Comparison of ENCODE assay signal across 8 cellular contexts in genomic region chr1:54810144-54810942, GRCh38. TPM values are rescaled to one million over a fixed set of nuclear protein-coding genes. Genes with fewer than 3 reads are reported as not detected.
DNase-seq lines count a peak whose midpoint lies in the region; ATAC-seq and TF ChIP-seq lines count a peak whose summit lies in the region.

No MANE protein-coding gene starts in this region.

- H2BK15ac ChIP-seq in IMR-90 (ENCODE audit: low read depth, low read length), result no peak overlapping the region

- no peak overlapping the region for H3K18ac ChIP-seq in IMR-90 (ENCODE audit: low read depth, low read length)

- H2AK5ac ChIP-seq in IMR-90 (ENCODE audit: low read depth, low read length), result no peak overlapping the region

- no peak overlapping the region for H3K4ac ChIP-seq in IMR-90 (ENCODE audit: low read depth, low read length)

- TF ChIP-seq RAD21 in IMR-90 (IDR thresholded peaks at IDR 0.05; ENCODE audit: low read length), result peak; percentile 96

- H3K9me3 Mint-ChIP-seq in CD14-positive monocyte, result peaks cover 0 to 3% (median 0%) of the 10 kb centered on the region in 7 donors

- dilution Hi-C loops in IMR-90 (cut with HindIII; ENCODE audit: low sequenced_read_pairs, unreplicated experiment), result no loop called here

- H3K4me3 ChIP-seq in IMR-90 (ENCODE audit: insufficient read depth, low read depth, low read length) (no peak overlapping the region), Peyer's patch (no peak overlapping the region), osteoblast (ENCODE audit: insufficient read depth, low read length) (no peak overlapping the region), upper lobe of right lung (no peak overlapping the region)

- peak; percentile 63 for TF ChIP-seq CTCF in CD14-positive monocyte (IDR thresholded peaks at IDR 0.05)
- TF ChIP-seq CTCF in IMR-90 (conservative IDR thresholded peaks at IDR 0.05; ENCODE audit: low read depth, low read length), result peak; percentile 94
- TF ChIP-seq CTCF in Peyer's patch (IDR thresholded peaks at IDR 0.05), result peak; percentile 47 to 96 (median 86)
- peak; percentile 93 for TF ChIP-seq CTCF in osteoblast (IDR thresholded peaks at IDR 0.05; ENCODE audit: extremely low read depth, low read depth, low read length)
- TF ChIP-seq CTCF in upper lobe of right lung (IDR thresholded peaks at IDR 0.05), result peak; percentile 77

- intact Hi-C loops in CD14-positive monocyte (cut with micrococcal nuclease) (no loop called here), IMR-90 (cut with micrococcal nuclease) (loop anchor here (2.0 to 10.0 kb wide), 5 partner anchors 138 to 956 kb away; partner anchors contain the start of gene BSND), upper lobe of right lung (cut with DNase I) (no loop called here)

- WGBS in IMR-90 (ENCODE audit: extremely low coverage in 2 of 2, insufficient read length in 1 of 2), 2 experiments, result 41% methylated on average over 8 of the region's 13 CpGs; no CpG with 5 or more reads in 1 of the 2 experiments

- H2BK5ac ChIP-seq in IMR-90 (ENCODE audit: low read depth, low read length, poor library complexity, severe bottlenecking), result no peak overlapping the region

- H3K9me3 ChIP-seq in IMR-90 (ENCODE audit: control insufficient read depth, insufficient read depth, low read length) (no peaks in the 10 kb centered on the region), Peyer's patch (no peaks in the 10 kb centered on the region), osteoblast (ENCODE audit: low read depth, low read length) (no peaks in the 10 kb centered on the region), upper lobe of right lung (no peaks in the 10 kb centered on the region)

- H3K4me3 Mint-ChIP-seq in CD14-positive monocyte, result no peak overlapping the region

- no peak overlapping the region for H2BK20ac ChIP-seq in IMR-90 (ENCODE audit: low read depth, low read length)

- H3K4me2 ChIP-seq in IMR-90 (ENCODE audit: low read depth, low read length), result no peak overlapping the region
- H3K4me2 ChIP-seq in osteoblast (ENCODE audit: insufficient read depth, low read length), result no peak overlapping the region

- H3K56ac ChIP-seq in IMR-90 (ENCODE audit: extremely low read depth, insufficient read depth, low read length), result no peak overlapping the region

- H4K91ac ChIP-seq in IMR-90 (ENCODE audit: insufficient read depth, low read depth, low read length), result no peak overlapping the region

- no peak overlapping the region for H2BK120ac ChIP-seq in IMR-90 (ENCODE audit: low read depth, low read length)

- no TSS peak for BruUV-seq in IMR-90 (replicated peaks; lab: Mats Ljungman, UMichigan)

- TF ChIP-seq POLR2A in IMR-90 (IDR thresholded peaks at IDR 0.05; ENCODE audit: low read depth, low read length) (peak; percentile 44; the same call in 1 of the 2 replicates), Peyer's patch (IDR thresholded peaks at IDR 0.05) (peak in 1 of 2 donors; percentile 18)

- H4K8ac ChIP-seq in IMR-90 (ENCODE audit: low read depth in 2 of 2, low read length in 2 of 2), result no peak overlapping the region

- no peak overlapping the region for H3K27ac Mint-ChIP-seq in CD14-positive monocyte

- H2AK9ac ChIP-seq in IMR-90 (replicated peaks; ENCODE audit: low read depth, low read length, poor library complexity), result peak overlapping the region; percentile 48

- H3K27me3 Mint-ChIP-seq in CD14-positive monocyte (ENCODE audit: low read depth in 3 of 3), result peaks cover 0 to 2% (median 0%) of the 10 kb centered on the region in 3 donors

- H3K4me1 ChIP-seq in IMR-90 (ENCODE audit: control insufficient read depth, insufficient read depth, low read length) (no peaks in the 10 kb centered on the region), Peyer's patch (peaks cover 0 to 20% (median 2%) of the 10 kb centered on the region in 4 donors), osteoblast (ENCODE audit: insufficient read depth, low read length) (peaks cover 8% of the 10 kb centered on the region), upper lobe of right lung (no peaks in the 10 kb centered on the region)

- H4K5ac ChIP-seq in IMR-90 (ENCODE audit: low read depth, low read length), result no peak overlapping the region

- H3K36me3 ChIP-seq in IMR-90 (ENCODE audit: control insufficient read depth, insufficient read depth, low read length), result no peaks in the 10 kb centered on the region
- H3K36me3 ChIP-seq in Peyer's patch, result no peaks in the 10 kb centered on the region
- no peaks in the 10 kb centered on the region for H3K36me3 ChIP-seq in osteoblast (ENCODE audit: insufficient read depth, low read length)
- no peaks in the 10 kb centered on the region for H3K36me3 ChIP-seq in upper lobe of right lung

- no peaks in the 10 kb centered on the region for H3K36me3 Mint-ChIP-seq in CD14-positive monocyte

- H4K20me1 ChIP-seq in IMR-90 (ENCODE audit: insufficient read depth, low read length) (no peaks in the 10 kb centered on the region), osteoblast (ENCODE audit: insufficient read depth, low read length) (no peaks in the 10 kb centered on the region)

- POLR2A ChIA-PET in IMR-90 (lab: Charles Lee; ENCODE audit: unreplicated experiment), result no interaction called here

- CTCF ChIA-PET in IMR-90 (lab: Yijun Ruan, JAX), result interaction anchor here (0.6 kb wide), 1 partner anchor 34 kb away, joined by 4 read pairs; no protein-coding TSS in a partner anchor

- no peak overlapping the region for H3K14ac ChIP-seq in IMR-90 (replicated peaks; ENCODE audit: low read depth, low read length)

- DNase-seq in CD14-positive monocyte (ENCODE audit: low spot score), result no peak
- DNase-seq in IMR-90, result peak; percentile 37
- peak; percentile 36 to 88 (median 86) for DNase-seq in Peyer's patch
- DNase-seq in activated T-helper 1 cell treated with Interleukin-2 at 50 U/mL for 16 hours (ENCODE audit: low read depth), result peak; percentile 37
- peak; percentile 23 for DNase-seq in fibroblast of the conjunctiva (ENCODE audit: low read depth)
- DNase-seq in osteoblast (ENCODE audit: insufficient read length, low spot score, missing footprints), result peak; percentile 96
- peak; percentile 78 for DNase-seq in upper lobe of right lung

- H3K9me1 ChIP-seq in IMR-90 (ENCODE audit: insufficient read depth, low read length), result 0 out of 2 replicates have a peak, but pooled peaks cover 4% of the 10 kb centered on the region

- H3K23ac ChIP-seq in IMR-90 (ENCODE audit: low read depth, low read length), result no peak overlapping the region

- in situ Hi-C loops in IMR-90 (cut with MboI; ENCODE audit: low sequenced_read_pairs), result loop anchor here (10.0 kb wide), 1 partner anchor 136 kb away; no protein-coding TSS in a partner anchor

- H3K4me1 Mint-ChIP-seq in CD14-positive monocyte, result peaks cover 16% of the 10 kb centered on the region

- H3K27me3 ChIP-seq in IMR-90 (ENCODE audit: control insufficient read depth, insufficient read depth, low read length) (peaks cover 32% of the 10 kb centered on the region), Peyer's patch (no peaks in the 10 kb centered on the region), osteoblast (ENCODE audit: insufficient read depth, low read length) (no peaks in the 10 kb centered on the region), upper lobe of right lung (no peaks in the 10 kb centered on the region)

- no peaks in the 10 kb centered on the region for H3K79me2 ChIP-seq in osteoblast (ENCODE audit: insufficient read depth, low read length)

- no peak overlapping the region for H3K9ac ChIP-seq in IMR-90 (ENCODE audit: low read depth, low read length)

- ATAC-seq in GM19397 (IDR thresholded peaks at IDR 0.05; ENCODE audit: unreplicated experiment) (peak; percentile 59), IMR-90 (ENCODE audit: low read depth) (peak; percentile 99), upper lobe of right lung (peak; percentile 88)

- H3K27ac ChIP-seq in IMR-90 (ENCODE audit: insufficient read depth, low read length) (no peak overlapping the region), Peyer's patch (peak overlapping the region in 1 of 4 donors; percentile 35), osteoblast (ENCODE audit: low read depth, low read length) (no peak overlapping the region), upper lobe of right lung (no peak overlapping the region)

- no peaks in the 10 kb centered on the region for H3K79me1 ChIP-seq in IMR-90 (ENCODE audit: low read depth in 1 of 2, low read length in 2 of 2)

- H2AFZ ChIP-seq in IMR-90 (replicated peaks; ENCODE audit: low read length, poor library complexity), result peak overlapping the region; percentile 62
- no peak overlapping the region for H2AFZ ChIP-seq in osteoblast (ENCODE audit: low read length)

TF ChIP-seq in IMR-90, 13 proteins besides CTCF, POLR2A, EP300 and RAD21:
- 0 out of 2 replicates have a peak, but pooled peaks have one; percentile 43 for TF ChIP-seq MAZ (IDR thresholded peaks at IDR 0.05; ENCODE audit: borderline replicate concordance, low read depth, low read length)
- TF ChIP-seq SMC3 (IDR thresholded peaks at IDR 0.05; ENCODE audit: low read depth, low read length), result peak; percentile 80
- TF ChIP-seq ELK1 (IDR thresholded peaks at IDR 0.05; ENCODE audit: borderline replicate concordance, low read depth, low read length), result no peak
- peak; percentile 32 for TF ChIP-seq MAFK (IDR thresholded peaks at IDR 0.05; ENCODE audit: low read depth, low read length)
- no peak for TF ChIP-seq CEBPB (IDR thresholded peaks at IDR 0.05; ENCODE audit: low read depth, low read length)
- no peak for TF ChIP-seq RFX5 (IDR thresholded peaks at IDR 0.05; ENCODE audit: low read depth, low read length)
TF ChIP-seq in IMR-90: peak in this region for 3.

RNA-seq across cellular contexts. Expression of gene TTC22, which starts 9.2 kb away (rescaled TPM):
- polyA plus RNA-seq in CD14-positive monocyte, result under 1 TPM in 1 of 2 donors, not detected in 1; 0.04 TPM
- total RNA-seq in IMR-90 (2012; rRNA removed), result not detected in 2 replicates
- polyA plus RNA-seq in IMR-90 (2012; rRNA removed), result not detected in 2 replicates
- not detected in 2 replicates for polyA plus RNA-seq in IMR-90 (2012; cell fraction: cytosol; rRNA removed)
- polyA plus RNA-seq in IMR-90 (2012; cell fraction: nucleus; rRNA removed; ENCODE audit: low replicate concordance), result not detected in 2 replicates
- total RNA-seq in Peyer's patch, result 100 to 1,000 TPM in 2 of 4 donors, 10 to 100 TPM in 2; 15.7 to 136 (median 102) TPM
- total RNA-seq in osteoblast, result not detected in 2 replicates
- 7.1 TPM for total RNA-seq in upper lobe of right lung

RNA-seq across cellular contexts. Expression of gene PARS2, which starts 46.0 kb away (rescaled TPM):
- polyA plus RNA-seq in CD14-positive monocyte, result 1 to 10 TPM in 1 of 2 donors, under 1 TPM in 1; 0.92 to 1.2 TPM
- 6.1 and 6.3 TPM in 2 replicates for total RNA-seq in IMR-90 (2012; rRNA removed)
- polyA plus RNA-seq in IMR-90 (2012; rRNA removed), result 2.9 and 3.4 TPM in 2 replicates
- polyA plus RNA-seq in IMR-90 (2012; cell fraction: cytosol; rRNA removed), result 2.4 and 2.5 TPM in 2 replicates
- 0.87 and 0.99 TPM in 2 replicates for polyA plus RNA-seq in IMR-90 (2012; cell fraction: nucleus; rRNA removed; ENCODE audit: low replicate concordance)
- 10 to 100 TPM in 1 of 4 donors, 1 to 10 TPM in 3; 1.7 to 10.0 (median 5.8) TPM for total RNA-seq in Peyer's patch
- 6.2 and 7.4 TPM in 2 replicates for total RNA-seq in osteoblast
- total RNA-seq in upper lobe of right lung, result 3.5 TPM
